In the genomic region with DNA sequence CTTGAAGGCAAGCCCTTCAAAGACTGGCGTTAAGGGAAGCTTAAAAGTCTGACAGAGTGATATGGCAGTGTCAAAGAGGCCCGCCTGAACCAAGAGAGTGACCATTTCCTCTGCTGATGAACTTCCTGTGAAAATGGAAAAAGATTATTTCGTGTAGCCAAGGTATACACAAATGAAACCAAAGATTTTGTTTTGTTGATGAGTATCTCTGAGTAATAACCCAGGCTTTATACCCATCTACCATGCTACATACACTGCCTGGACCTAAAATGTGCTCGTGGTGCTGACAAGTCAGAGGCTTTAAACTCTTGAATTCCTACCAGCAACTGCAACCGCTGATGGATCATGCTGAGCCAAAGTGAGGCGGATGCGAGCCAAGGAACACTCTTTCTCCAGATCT, we compare ENCODE assay signal across 18 cellular contexts. TPM values are rescaled to one million over a fixed set of nuclear protein-coding genes. Genes with fewer than 3 reads are reported as not detected.
A peak's percentile ranks its signal among the peaks of the same experiment; 100 is the strongest.
DNase-seq lines count a peak whose midpoint lies in the region; ATAC-seq, FAIRE-seq and TF ChIP-seq lines count a peak whose summit lies in the region.
"Had no signal": no experiment of that assay in that cellular context is flagged by ENCODE, and none has a peak within 500 bp of the region (broad histone marks: within the 10 kb centered on the region; RNA-seq: fewer than 3 reads in every experiment).

No MANE protein-coding gene starts in this region.

- no peaks in the 10 kb centered on the region for H3K27me3 Mint-ChIP-seq in T-helper 1 cell treated with Interleukin-12 subunit alpha and Interleukin-12 subunit beta and Interleukin-4 antibody, amounts not matched to agents 30 μg/mL and 1 μg/mL, for 36 hours (ENCODE audit: low read depth)
- H3K27me3 Mint-ChIP-seq in stimulated activated naive CD8-positive, alpha-beta T cell treated with anti-CD3 and anti-CD28 coated beads, Interleukin-15, amount 100 ng/mL, for 72 hours: no peaks in the 10 kb centered on the region
- H3K27me3 Mint-ChIP-seq: CD8-positive, alpha-beta memory T cell had no signal

- POLR2A ChIA-PET in endothelial cell of umbilical vein (lab: Charles Lee): no interaction called here

- no TSS peak for BruUV-seq in endothelial cell of umbilical vein (replicated peaks; lab: Mats Ljungman, UMichigan)

- H3K27me3 ChIP-seq in left ventricle myocardium inferior (ENCODE audit: low read depth): no peaks in the 10 kb centered on the region
- no peaks in the 10 kb centered on the region for H3K27me3 ChIP-seq in endothelial cell of umbilical vein (ENCODE audit: control insufficient read depth in 2 of 2, insufficient read depth in 2 of 2, low read length in 2 of 2)
- H3K27me3 ChIP-seq: BLaER1 had no signal

- H3K4me1 ChIP-seq in left ventricle myocardium inferior (peaks cover 53% of the 10 kb centered on the region), endothelial cell of umbilical vein (ENCODE audit: control insufficient read depth, extremely low read depth, insufficient read depth, low read length) (no peaks in the 10 kb centered on the region)
- H3K4me1 ChIP-seq: BLaER1 had no signal

- H3K4me3 ChIP-seq in left ventricle myocardium inferior (no peak overlapping the region), endothelial cell of umbilical vein (replicated peaks in 1 of 3; ENCODE audit: insufficient read depth in 1 of 3, low read depth in 1 of 3, low read length in 3 of 3) (no peak overlapping the region)
- H3K4me3 ChIP-seq: BLaER1, GM23248 had no signal

- DNase-seq in T-helper 1 cell (no peak), left ventricle myocardium inferior (no peak), left cardiac atrium (no peak), endothelial cell of umbilical vein (ENCODE audit: low read depth, low spot score) (peak; percentile 19), NCI-H1930 (lab: John Stamatoyannopoulos, UW) (no peak)
- DNase-seq in stimulated activated naive CD8-positive, alpha-beta T cell treated with anti-CD3 and anti-CD28 coated beads, Interleukin-15, amount 100 ng/mL, for 72 hours: no peak
- DNase-seq: CD8-positive, alpha-beta memory T cell; GM23248; Kasumi-1; NCI-H1417 treated with DMSO at 0.1 percent for 48 hours; NCI-H2029 treated with DMSO at 0.1 percent for 48 hours; NCI-H510A treated with DMSO at 0.1 percent for 48 hours had no signal

- peaks cover 90% of the 10 kb centered on the region for H3K36me3 ChIP-seq in left ventricle myocardium inferior
- peaks cover 3 to 12% of the 10 kb centered on the region in 2 experiments for H3K36me3 ChIP-seq in endothelial cell of umbilical vein (ENCODE audit: control insufficient read depth in 2 of 2, extremely low read depth in 1 of 2, insufficient read depth in 2 of 2, low read length in 2 of 2)

- TF ChIP-seq CTCF in left ventricle myocardium inferior (IDR thresholded peaks at IDR 0.05; ENCODE audit: borderline replicate concordance): no peak
- no peak for TF ChIP-seq CTCF in endothelial cell of umbilical vein (IDR thresholded peaks at IDR 0.05; ENCODE audit: extremely low read depth in 1 of 2, insufficient read depth in 1 of 2, low read depth in 1 of 2, low read length in 2 of 2)

- H3K9me3 ChIP-seq in left ventricle myocardium inferior (replicated peaks) (no peaks in the 10 kb centered on the region), endothelial cell of umbilical vein (replicated peaks; ENCODE audit: control insufficient read depth, insufficient read depth, low read length) (no peaks in the 10 kb centered on the region)
- H3K9me3 ChIP-seq: BLaER1 had no signal

- ATAC-seq in left cardiac atrium: no peak
- peak; percentile 62 for ATAC-seq in stimulated activated naive CD8-positive, alpha-beta T cell treated with anti-CD3 and anti-CD28 coated beads, Interleukin-15, amount 100 ng/mL, for 72 hours
- ATAC-seq in HG03460 (IDR thresholded peaks at IDR 0.05; ENCODE audit: unreplicated experiment): no peak
- ATAC-seq: HCT116 had no signal

- H3K27ac ChIP-seq in left ventricle myocardium inferior (replicated peaks) (peak overlapping the region; percentile 81), endothelial cell of umbilical vein (ENCODE audit: insufficient read depth, low read depth, low read length) (no peak overlapping the region)
- H3K27ac ChIP-seq: 22Rv1, BLaER1, GM23248 had no signal

- no peaks in the 10 kb centered on the region for H3K9me3 Mint-ChIP-seq in T-helper 1 cell treated with Interleukin-12 subunit alpha and Interleukin-12 subunit beta and Interleukin-4 antibody, amounts not matched to agents 30 μg/mL and 1 μg/mL, for 36 hours
- H3K9me3 Mint-ChIP-seq in stimulated activated naive CD8-positive, alpha-beta T cell treated with anti-CD3 and anti-CD28 coated beads, Interleukin-15, amount 100 ng/mL, for 72 hours: no peaks in the 10 kb centered on the region
- H3K9me3 Mint-ChIP-seq: CD8-positive, alpha-beta memory T cell had no signal

- TF ChIP-seq POLR2A in endothelial cell of umbilical vein (IDR thresholded peaks at IDR 0.05; ENCODE audit: low read depth, low read length): no peak

- no peak overlapping the region for H3K4me2 ChIP-seq in endothelial cell of umbilical vein (ENCODE audit: insufficient read depth, low read length)
- H3K4me2 ChIP-seq: BLaER1 had no signal

- H3K36me3 Mint-ChIP-seq in T-helper 1 cell treated with Interleukin-12 subunit alpha and Interleukin-12 subunit beta and Interleukin-4 antibody, amounts not matched to agents 30 μg/mL and 1 μg/mL, for 36 hours (ENCODE audit: low read depth): peaks cover 42% of the 10 kb centered on the region

- no peaks in the 10 kb centered on the region for H4K20me1 ChIP-seq in endothelial cell of umbilical vein (replicated peaks; ENCODE audit: control insufficient read depth, extremely low read depth, insufficient read depth, low read length)
- H4K20me1 ChIP-seq: BLaER1 had no signal

- FAIRE-seq in endothelial cell of umbilical vein (lab: Jason Lieb, UNC): no peak
- FAIRE-seq: RCC 7860 had no signal

- H3K9ac ChIP-seq in endothelial cell of umbilical vein (replicated peaks; ENCODE audit: extremely low read depth, insufficient read depth, low read length): no peak overlapping the region
- H3K9ac ChIP-seq: BLaER1, GM23248 had no signal

- no peaks in the 10 kb centered on the region for H3K79me2 ChIP-seq in endothelial cell of umbilical vein (ENCODE audit: control insufficient read depth, insufficient read depth, low read length)

- dilution Hi-C loops in endothelial cell of umbilical vein (cut with MboI; ENCODE audit: extremely low pct_ligation_motif_present, low sequenced_read_pairs): no loop called here

- H3K9me1 ChIP-seq in endothelial cell of umbilical vein (replicated peaks; ENCODE audit: control insufficient read depth, extremely low read depth, insufficient read depth, low read length): no peaks in the 10 kb centered on the region

- peak overlapping the region; percentile 39 for H3K27ac Mint-ChIP-seq in T-helper 1 cell treated with Interleukin-12 subunit alpha and Interleukin-12 subunit beta and Interleukin-4 antibody, amounts not matched to agents 30 μg/mL and 1 μg/mL, for 36 hours
- peak overlapping the region; percentile 27 to 89 for H3K27ac Mint-ChIP-seq in stimulated activated naive CD8-positive, alpha-beta T cell treated with anti-CD3 and anti-CD28 coated beads, Interleukin-15, amount 100 ng/mL, for 72 hours

- intact Hi-C loops in left ventricle myocardium inferior (cut with micrococcal nuclease) (no loop called here), left cardiac atrium (cut with DNase I) (no loop called here), endothelial cell of umbilical vein (cut with micrococcal nuclease) (no loop called here)

- CTCF ChIA-PET in endothelial cell of umbilical vein (lab: Charles Lee): no interaction called here

- H3K4me3 Mint-ChIP-seq in T-helper 1 cell treated with Interleukin-12 subunit alpha and Interleukin-12 subunit beta and Interleukin-4 antibody, amounts not matched to agents 30 μg/mL and 1 μg/mL, for 36 hours: no peak overlapping the region
- H3K4me3 Mint-ChIP-seq in stimulated activated naive CD8-positive, alpha-beta T cell treated with anti-CD3 and anti-CD28 coated beads, Interleukin-15, amount 100 ng/mL, for 72 hours: no peak overlapping the region
- H3K4me3 Mint-ChIP-seq: CD8-positive, alpha-beta memory T cell had no signal

- H2AFZ ChIP-seq in endothelial cell of umbilical vein (ENCODE audit: low read depth, low read length): no peak overlapping the region
- H2AFZ ChIP-seq: GM23248 had no signal

- no peaks in the 10 kb centered on the region for H3K4me1 Mint-ChIP-seq in T-helper 1 cell treated with Interleukin-12 subunit alpha and Interleukin-12 subunit beta and Interleukin-4 antibody, amounts not matched to agents 30 μg/mL and 1 μg/mL, for 36 hours (ENCODE audit: low read depth)
- no peaks in the 10 kb centered on the region for H3K4me1 Mint-ChIP-seq in stimulated activated naive CD8-positive, alpha-beta T cell treated with anti-CD3 and anti-CD28 coated beads, Interleukin-15, amount 100 ng/mL, for 72 hours
- H3K4me1 Mint-ChIP-seq: CD8-positive, alpha-beta memory T cell had no signal

TF ChIP-seq in endothelial cell of umbilical vein, 7 proteins besides CTCF, POLR2A, EP300 and RAD21 (continues in another document):
- TF ChIP-seq GATA2 (IDR thresholded peaks at IDR 0.05; ENCODE audit: insufficient read depth, insufficient read length, low read depth, low read length): no peak
- TF ChIP-seq, protein P1, sequence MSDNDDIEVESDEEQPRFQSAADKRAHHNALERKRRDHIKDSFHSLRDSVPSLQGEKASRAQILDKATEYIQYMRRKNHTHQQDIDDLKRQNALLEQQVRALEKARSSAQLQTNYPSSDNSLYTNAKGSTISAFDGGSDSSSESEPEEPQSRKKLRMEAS (IDR thresholded peaks at IDR 0.05; ENCODE audit: insufficient read depth, insufficient read length): no peak

RNA-seq across cellular contexts. Expression of gene FNBP4, which starts 21.0 kb away (rescaled TPM):
- total RNA-seq in left ventricle myocardium inferior (39.0 TPM), left cardiac atrium (10 to 100 TPM; 30.6 to 50.1 TPM), endothelial cell of umbilical vein (121 and 130 TPM in 2 replicates)
- 114 and 121 TPM in 2 replicates for polyA plus RNA-seq in endothelial cell of umbilical vein
- 42.9 and 53.5 TPM in 2 replicates for polyA plus RNA-seq in endothelial cell of umbilical vein (2011; cell fraction: cytosol; rRNA removed)
- 505 and 566 TPM in 2 replicates for polyA plus RNA-seq in endothelial cell of umbilical vein (2011; cell fraction: nucleus; rRNA removed)
- polyA plus RNA-seq in endothelial cell of umbilical vein (2012): 55.4 and 65.0 TPM in 2 replicates
- 91.4 and 106 TPM in 2 replicates for polyA minus RNA-seq in endothelial cell of umbilical vein
- 47.4 TPM for polyA minus RNA-seq in endothelial cell of umbilical vein (2011; cell fraction: cytosol; rRNA and poly(A)+ RNA removed)
- polyA minus RNA-seq in endothelial cell of umbilical vein (2011; cell fraction: nucleus; rRNA and poly(A)+ RNA removed): 248 and 275 TPM in 2 replicates

RNA-seq across cellular contexts. Expression of gene NUP160, which starts 60.0 kb away (rescaled TPM):
- 12.8 TPM for total RNA-seq in left ventricle myocardium inferior
- 10 to 100 TPM; 13.7 to 18.3 TPM for total RNA-seq in left cardiac atrium
- 35.1 and 39.6 TPM in 2 replicates for total RNA-seq in endothelial cell of umbilical vein
- polyA plus RNA-seq in endothelial cell of umbilical vein: 12.5 and 15.4 TPM in 2 replicates
- 13.1 and 13.8 TPM in 2 replicates for polyA plus RNA-seq in endothelial cell of umbilical vein (2011; cell fraction: cytosol; rRNA removed)
- 33.6 and 39.7 TPM in 2 replicates for polyA plus RNA-seq in endothelial cell of umbilical vein (2011; cell fraction: nucleus; rRNA removed)
- polyA plus RNA-seq in endothelial cell of umbilical vein (2012): 23.2 and 29.1 TPM in 2 replicates
- polyA minus RNA-seq in endothelial cell of umbilical vein: 55.8 and 62.2 TPM in 2 replicates
- polyA minus RNA-seq in endothelial cell of umbilical vein (2011; cell fraction: cytosol; rRNA and poly(A)+ RNA removed): 145 TPM
- 38.5 and 63.1 TPM in 2 replicates for polyA minus RNA-seq in endothelial cell of umbilical vein (2011; cell fraction: nucleus; rRNA and poly(A)+ RNA removed)
